ENCODE assay signal across 8 cellular contexts in genomic region chr5:171310816-171311697, GRCh38. TPM values are rescaled to one million over a fixed set of nuclear protein-coding genes. Genes with fewer than 3 reads are reported as not detected.
DNase-seq lines count a peak whose midpoint lies in the region; ATAC-seq and TF ChIP-seq lines count a peak whose summit lies in the region.
"Had no signal": no experiment of that assay in that cellular context is flagged by ENCODE, and none has a peak within 500 bp of the region (broad histone marks: within the 10 kb centered on the region; RNA-seq: fewer than 3 reads in every experiment).

No MANE protein-coding gene starts in this region.

- H3K27ac ChIP-seq in neural cell (ENCODE audit: low read length): no peak overlapping the region

- H3K79me2 ChIP-seq in neural cell (replicated peaks; ENCODE audit: insufficient read depth, low read length): no peaks in the 10 kb centered on the region

- peaks cover 100% of the 10 kb centered on the region for H3K27me3 ChIP-seq in neural cell (ENCODE audit: insufficient read depth, low read depth, low read length)

- no peaks in the 10 kb centered on the region for H4K20me1 ChIP-seq in neural cell (ENCODE audit: insufficient read depth)

- H3K4me3 ChIP-seq in neural cell (ENCODE audit: low read length): peak overlapping the region; percentile 33

- no peak overlapping the region for H3K4me2 ChIP-seq in neural cell (ENCODE audit: low read length)

- no peak for TF ChIP-seq CTCF in neural cell (IDR thresholded peaks at IDR 0.05; ENCODE audit: poor library complexity, severe bottlenecking)

- H2AFZ ChIP-seq in neural cell (ENCODE audit: low read depth, low read length): no peak overlapping the region

- ATAC-seq in GM18498 (IDR thresholded peaks at IDR 0.05; ENCODE audit: unreplicated experiment) (no peak), HG03039 (IDR thresholded peaks at IDR 0.05; ENCODE audit: unreplicated experiment) (no peak)

- TF ChIP-seq EP300 in neural cell (conservative IDR thresholded peaks at IDR 0.05; ENCODE audit: poor library complexity, severe bottlenecking): no peak

- no peaks in the 10 kb centered on the region for H3F3A ChIP-seq in neural cell (ENCODE audit: insufficient read depth, low read length, poor library complexity, severe bottlenecking)

- no peak for TF ChIP-seq RAD21 in neural cell (conservative IDR thresholded peaks at IDR 0.05)

- peaks cover 4% of the 10 kb centered on the region for H3K9me3 ChIP-seq in neural cell (ENCODE audit: low read length)

- H3K9ac ChIP-seq in neural cell (ENCODE audit: low read length): no peak overlapping the region

- H3K36me3 ChIP-seq in neural cell (ENCODE audit: insufficient read depth, low read length): no peaks in the 10 kb centered on the region

- H3K9me2 ChIP-seq in neural cell (ENCODE audit: insufficient read depth, low read length): no peaks in the 10 kb centered on the region

- DNase-seq in Daoy (ENCODE audit: low read depth) (peak; percentile 78), KG1 (lab: John Stamatoyannopoulos, UW) (peak; percentile 41), dermis blood vessel endothelial cell (peak; percentile 36), foreskin melanocyte (no peak)
- DNase-seq: NCI-H1105 had no signal

TF ChIP-seq in neural cell, 6 proteins besides CTCF, POLR2A, EP300 and RAD21:
- TF ChIP-seq SMC3 (conservative IDR thresholded peaks at IDR 0.05; ENCODE audit: poor library complexity): no peak
- peak; percentile 86 for TF ChIP-seq POLR2AphosphoS5 (IDR thresholded peaks at IDR 0.05)
- TF ChIP-seq REST (IDR thresholded peaks at IDR 0.05; ENCODE audit: borderline replicate concordance): no peak
- TF ChIP-seq EZH2 (IDR thresholded peaks at IDR 0.05; ENCODE audit: borderline replicate concordance, insufficient read depth, low read length, poor library complexity, severe bottlenecking): peak; percentile 55
- no peak for TF ChIP-seq MXI1 (conservative IDR thresholded peaks at IDR 0.05; ENCODE audit: poor library complexity, severe bottlenecking)
- no peak for TF ChIP-seq TAF1 (IDR thresholded peaks at IDR 0.05; ENCODE audit: low read depth)
TF ChIP-seq in neural cell: peak in this region for 2.

RNA-seq across cellular contexts. Expression of gene TLX3, which starts 2.0 kb away (rescaled TPM):
- total RNA-seq in Daoy (2014; rRNA removed; shearing (Covaris generic)): 20.1 and 21.9 TPM in 2 replicates
- total RNA-seq in dermis blood vessel endothelial cell: not detected in 2 replicates
- polyA plus RNA-seq in neural cell: not detected in 2 replicates
- polyA minus RNA-seq in neural cell: not detected in 2 replicates

Comparison
In these comparisons a context has a peak if more than half of its experiments do, and no peak if none do; other contexts are left out.
1. RNA of gene TLX3, which starts 2.0 kb away (total RNA-seq): 20.1 to 21.9 TPM in Daoy; not detected in dermis blood vessel endothelial cell; every median in the first group is over 10 times any median in the second.